In genomic region chr5:29157975-29158374, GRCh38 we compare ENCODE assay signal across 9 cellular contexts.
"Had no signal": no experiment of that assay in that cellular context is flagged by ENCODE, and none has a peak within 500 bp of the region (broad histone marks: within the 10 kb centered on the region; RNA-seq: fewer than 3 reads in every experiment).

No MANE protein-coding gene starts in this region.

- H3K36me3 ChIP-seq: HAP-1 had no signal

- H3K27ac ChIP-seq: HL-60 had no signal

- H3K4me3 Mint-ChIP-seq: HFFc6 had no signal

- ATAC-seq: HCT116, K562 had no signal

- H3K9me3 ChIP-seq: HAP-1 had no signal

- FAIRE-seq: K562 had no signal

- H3K27ac Mint-ChIP-seq: HFFc6 had no signal

- DNase-seq: GOT3, H7, HFFc6, IMR-90, KG1 had no signal

- H3K4me3 ChIP-seq: HAP-1, K562 had no signal
